10 cellular contexts compared by ENCODE assay signal in genomic region chr10:110336111-110336721, GRCh38. TPM values are rescaled to one million over a fixed set of nuclear protein-coding genes. Genes with fewer than 3 reads are reported as not detected.
DNase-seq lines count a peak whose midpoint lies in the region; ATAC-seq and TF ChIP-seq lines count a peak whose summit lies in the region.
"Had no signal": no experiment of that assay in that cellular context is flagged by ENCODE, and none has a peak within 500 bp of the region (broad histone marks: within the 10 kb centered on the region; RNA-seq: fewer than 3 reads in every experiment).

No MANE protein-coding gene starts in this region.

- H3K27me3 Mint-ChIP-seq in activated CD8-positive, alpha-beta T cell treated with anti-CD3 and anti-CD28 coated beads, Interleukin-2, amount 10 ng/mL, durations not matched to agents 7 days and 5 days (ENCODE audit: low read depth) = peaks cover 11% of the 10 kb centered on the region
- H3K27me3 Mint-ChIP-seq in activated CD8-positive, alpha-beta T cell treated with anti-CD3 and anti-CD28 coated beads for 36 hours = peaks cover 4% of the 10 kb centered on the region
- H3K27me3 Mint-ChIP-seq in T-helper 1 cell treated with Interleukin-12 subunit alpha and Interleukin-12 subunit beta and Interleukin-4 antibody, amounts not matched to agents 30 μg/mL and 1 μg/mL, for 36 hours (ENCODE audit: low read depth) = peaks cover 3% of the 10 kb centered on the region
- H3K27me3 Mint-ChIP-seq: T-cell had no signal

- CTCF ChIA-PET in activated CD8-positive, alpha-beta T cell treated with anti-CD3 and anti-CD28 coated beads, Interleukin-2, amount 10 ng/mL, durations not matched to agents 7 days and 5 days (lab: Charles Lee) = interaction anchor here (1.1 to 8.5 kb wide), 2 partner anchors 18 to 24 kb away, joined by 4 to 71 read pairs; no protein-coding TSS in a partner anchor
- CTCF ChIA-PET in activated CD8-positive, alpha-beta T cell treated with anti-CD3 and anti-CD28 coated beads for 36 hours (lab: Charles Lee) = interaction anchor here (0.6 to 1.9 kb wide), 4 partner anchors 9 to 171 kb away, joined by 3 to 4 read pairs (median 3); no protein-coding TSS in a partner anchor

- intact Hi-C loops in activated CD8-positive, alpha-beta T cell treated with anti-CD3 and anti-CD28 coated beads for 36 hours (cut with micrococcal nuclease) = no loop called here

- TF ChIP-seq CTCF in activated CD8-positive, alpha-beta T cell treated with anti-CD3 and anti-CD28 coated beads for 36 hours (IDR thresholded peaks at IDR 0.05) = no peak
- peak; percentile 26 for TF ChIP-seq CTCF in foreskin fibroblast (IDR thresholded peaks at IDR 0.05; ENCODE audit: low read depth, low read length)

- no peak overlapping the region for H3K4me3 Mint-ChIP-seq in activated CD8-positive, alpha-beta T cell treated with anti-CD3 and anti-CD28 coated beads, Interleukin-2, amount 10 ng/mL, durations not matched to agents 7 days and 5 days
- no peak overlapping the region for H3K4me3 Mint-ChIP-seq in activated CD8-positive, alpha-beta T cell treated with anti-CD3 and anti-CD28 coated beads for 36 hours
- peak overlapping the region; percentile 18 for H3K4me3 Mint-ChIP-seq in T-helper 1 cell treated with Interleukin-12 subunit alpha and Interleukin-12 subunit beta and Interleukin-4 antibody, amounts not matched to agents 30 μg/mL and 1 μg/mL, for 36 hours
- H3K4me3 Mint-ChIP-seq: CD8-positive, alpha-beta T cell; T-cell had no signal

- peaks cover 14% of the 10 kb centered on the region for H3K36me3 Mint-ChIP-seq in activated CD8-positive, alpha-beta T cell treated with anti-CD3 and anti-CD28 coated beads, Interleukin-2, amount 10 ng/mL, durations not matched to agents 7 days and 5 days (ENCODE audit: low read depth)
- no peaks in the 10 kb centered on the region for H3K36me3 Mint-ChIP-seq in activated CD8-positive, alpha-beta T cell treated with anti-CD3 and anti-CD28 coated beads for 36 hours (ENCODE audit: low read depth)
- no peaks in the 10 kb centered on the region for H3K36me3 Mint-ChIP-seq in T-helper 1 cell treated with Interleukin-12 subunit alpha and Interleukin-12 subunit beta and Interleukin-4 antibody, amounts not matched to agents 30 μg/mL and 1 μg/mL, for 36 hours (ENCODE audit: low read depth)
- H3K36me3 Mint-ChIP-seq: CD8-positive, alpha-beta T cell; T-cell had no signal

- H3K27ac Mint-ChIP-seq in activated CD8-positive, alpha-beta T cell treated with anti-CD3 and anti-CD28 coated beads, Interleukin-2, amount 10 ng/mL, durations not matched to agents 7 days and 5 days = peak overlapping the region; percentile 79
- no peak overlapping the region for H3K27ac Mint-ChIP-seq in activated CD8-positive, alpha-beta T cell treated with anti-CD3 and anti-CD28 coated beads for 36 hours
- H3K27ac Mint-ChIP-seq in T-helper 1 cell treated with Interleukin-12 subunit alpha and Interleukin-12 subunit beta and Interleukin-4 antibody, amounts not matched to agents 30 μg/mL and 1 μg/mL, for 36 hours = peak overlapping the region; percentile 82
- H3K27ac Mint-ChIP-seq: CD8-positive, alpha-beta T cell; T-cell had no signal

- no peak overlapping the region for H3K4me3 ChIP-seq in foreskin fibroblast (ENCODE audit: low read depth in 1 of 2, low read length in 2 of 2)

- POLR2A ChIA-PET in activated CD8-positive, alpha-beta T cell treated with anti-CD3 and anti-CD28 coated beads, Interleukin-2, amount 10 ng/mL, durations not matched to agents 7 days and 5 days (lab: Charles Lee) = no interaction called here
- POLR2A ChIA-PET in activated CD8-positive, alpha-beta T cell treated with anti-CD3 and anti-CD28 coated beads for 36 hours (lab: Charles Lee) = interaction anchor here (0.6 to 1.5 kb wide), 4 partner anchors 11 to 69 kb away, joined by 3 to 4 read pairs (median 3); no protein-coding TSS in a partner anchor

- peaks cover 45% of the 10 kb centered on the region for H3K4me1 Mint-ChIP-seq in activated CD8-positive, alpha-beta T cell treated with anti-CD3 and anti-CD28 coated beads, Interleukin-2, amount 10 ng/mL, durations not matched to agents 7 days and 5 days (ENCODE audit: low read depth)
- H3K4me1 Mint-ChIP-seq in activated CD8-positive, alpha-beta T cell treated with anti-CD3 and anti-CD28 coated beads for 36 hours (ENCODE audit: low read depth) = peaks cover 10% of the 10 kb centered on the region
- peaks cover 37% of the 10 kb centered on the region for H3K4me1 Mint-ChIP-seq in T-helper 1 cell treated with Interleukin-12 subunit alpha and Interleukin-12 subunit beta and Interleukin-4 antibody, amounts not matched to agents 30 μg/mL and 1 μg/mL, for 36 hours (ENCODE audit: low read depth)

- peaks cover 7% of the 10 kb centered on the region for H3K9me3 Mint-ChIP-seq in activated CD8-positive, alpha-beta T cell treated with anti-CD3 and anti-CD28 coated beads, Interleukin-2, amount 10 ng/mL, durations not matched to agents 7 days and 5 days (ENCODE audit: insufficient read depth)
- peaks cover 2% of the 10 kb centered on the region for H3K9me3 Mint-ChIP-seq in activated CD8-positive, alpha-beta T cell treated with anti-CD3 and anti-CD28 coated beads for 36 hours
- H3K9me3 Mint-ChIP-seq in T-helper 1 cell treated with Interleukin-12 subunit alpha and Interleukin-12 subunit beta and Interleukin-4 antibody, amounts not matched to agents 30 μg/mL and 1 μg/mL, for 36 hours = peaks cover 8% of the 10 kb centered on the region
- H3K9me3 Mint-ChIP-seq: CD8-positive, alpha-beta T cell; T-cell had no signal

- no peak for ATAC-seq in activated CD8-positive, alpha-beta T cell treated with anti-CD3 and anti-CD28 coated beads, Interleukin-2, amount 10 ng/mL, durations not matched to agents 7 days and 5 days
- ATAC-seq in activated CD8-positive, alpha-beta T cell treated with anti-CD3 and anti-CD28 coated beads for 36 hours = no peak
- ATAC-seq in activated CD4-positive, CD25-positive, alpha-beta regulatory T cell treated with anti-CD3 and anti-CD28 coated beads, Interleukin-2, amount 50 U/mL, for 24 hours = no peak
- no peak for ATAC-seq in HG03520 (IDR thresholded peaks at IDR 0.05; ENCODE audit: unreplicated experiment)
- ATAC-seq: CD8-positive, alpha-beta T cell had no signal

- DNase-seq in activated CD8-positive, alpha-beta T cell treated with anti-CD3 and anti-CD28 coated beads, Interleukin-2, amount 10 ng/mL, durations not matched to agents 7 days and 5 days = no peak
- DNase-seq in activated CD8-positive, alpha-beta T cell treated with anti-CD3 and anti-CD28 coated beads for 36 hours = no peak
- DNase-seq in foreskin fibroblast (peak; percentile 96), stromal cell of bone marrow (ENCODE audit: low read depth) (peak; percentile 95), NOMO-1 treated with DMSO at 0.1 percent for 48 hours (lab: John Stamatoyannopoulos, UW; ENCODE audit: unreplicated experiment) (no peak)
- DNase-seq: CD8-positive, alpha-beta T cell; T-cell had no signal

RNA-seq across cellular contexts. Expression of gene SMNDC1, which starts 31.5 kb away (rescaled TPM):
- 10 to 100 TPM; 37.5 to 37.8 TPM for total RNA-seq in activated CD8-positive, alpha-beta T cell treated with anti-CD3 and anti-CD28 coated beads, Interleukin-2, amount 10 ng/mL, durations not matched to agents 7 days and 5 days
- total RNA-seq in activated CD8-positive, alpha-beta T cell treated with anti-CD3 and anti-CD28 coated beads for 36 hours = 10 to 100 TPM; 39.7 to 42.4 TPM

Comparison
In these comparisons a context has a peak if more than half of its experiments do, and no peak if none do; other contexts are left out.
1. DNase-seq: peak in foreskin fibroblast (2 of 2) and stromal cell of bone marrow (single experiment); none in activated CD8-positive, alpha-beta T cell treated with anti-CD3 and anti-CD28 coated beads, Interleukin-2, amount 10 ng/mL, durations not matched to agents 7 days and 5 days (single experiment), activated CD8-positive, alpha-beta T cell treated with anti-CD3 and anti-CD28 coated beads for 36 hours (single experiment) and NOMO-1 treated with DMSO at 0.1 percent for 48 hours (single experiment).